14 cellular contexts compared by ENCODE assay signal in the genomic region with DNA sequence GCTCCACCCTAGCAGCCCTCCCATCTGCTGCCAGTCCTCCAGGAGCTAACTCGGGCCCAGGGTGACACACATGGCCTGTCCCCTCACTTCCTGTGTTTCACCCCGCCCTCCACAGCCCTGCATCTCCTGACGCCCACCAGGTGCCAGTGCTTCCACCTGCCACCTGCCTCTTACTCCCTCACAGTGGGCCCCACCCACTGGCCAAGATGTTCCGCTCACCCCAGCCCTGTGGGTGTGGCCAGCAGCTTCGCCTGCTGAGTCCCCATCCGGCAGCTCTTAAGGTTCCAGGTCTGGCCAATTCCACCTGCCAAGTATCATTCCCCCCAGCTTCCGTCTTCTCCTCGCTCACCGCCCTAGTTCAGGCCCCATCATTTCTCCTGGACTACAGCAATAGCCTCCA.
DNase-seq lines count a peak whose midpoint lies in the region; ATAC-seq, FAIRE-seq and TF ChIP-seq lines count a peak whose summit lies in the region.
"Had no signal": no experiment of that assay in that cellular context is flagged by ENCODE, and none has a peak within 500 bp of the region (broad histone marks: within the 10 kb centered on the region; RNA-seq: fewer than 3 reads in every experiment).

No MANE protein-coding gene starts in this region.

- peak; percentile 33 for DNase-seq in NCI-H2029 (lab: John Stamatoyannopoulos, UW)
- DNase-seq in NCI-H2029 treated with DMSO at 0.1 percent for 48 hours (lab: John Stamatoyannopoulos, UW), result no peak
- DNase-seq in NCI-H1436 treated with DMSO at 0.1 percent for 48 hours (lab: John Stamatoyannopoulos, UW), result peak; percentile 68
- peak; percentile 39 for DNase-seq in RPMI8226
- DNase-seq in mucosa of descending colon, result peak in 2 of 3 donors; percentile 6 to 29
- no peak for DNase-seq in GDM1 (lab: John Stamatoyannopoulos, UW)
- DNase-seq in RCC 7860 (ENCODE audit: low spot score), result no peak
- DNase-seq: CD4-positive, alpha-beta memory T cell; NCI-H1417 treated with DMSO at 0.1 percent for 48 hours; NCI-H82 had no signal

- no peaks in the 10 kb centered on the region for H3K36me3 ChIP-seq in mucosa of descending colon (ENCODE audit: low read depth)

- intact Hi-C loops in mucosa of descending colon (cut with DNase I, micrococcal nuclease), result no loop called here

- no peak for FAIRE-seq in RCC 7860 (lab: Jason Lieb, UNC)
- FAIRE-seq: GM12892, H54 had no signal

- no peak for TF ChIP-seq CTCF in mucosa of descending colon (IDR thresholded peaks at IDR 0.05)

- no peak overlapping the region for H3K4me3 ChIP-seq in mucosa of descending colon

- no peaks in the 10 kb centered on the region for H3K9me3 ChIP-seq in mucosa of descending colon

- H3K4me1 ChIP-seq in mucosa of descending colon (ENCODE audit: low read depth), result no peaks in the 10 kb centered on the region

- ATAC-seq in mucosa of descending colon (peak; percentile 65), SK-N-SH treated with all-trans-retinoic acid at 6 μM for 48 hours (no peak)
- ATAC-seq: Right ventricle myocardium inferior had no signal

TF ChIP-seq in SK-N-SH treated with all-trans-retinoic acid at 6 μM for 48 hours, 23 proteins besides CTCF, POLR2A, EP300 and RAD21:
- TF ChIP-seq, protein P1, sequence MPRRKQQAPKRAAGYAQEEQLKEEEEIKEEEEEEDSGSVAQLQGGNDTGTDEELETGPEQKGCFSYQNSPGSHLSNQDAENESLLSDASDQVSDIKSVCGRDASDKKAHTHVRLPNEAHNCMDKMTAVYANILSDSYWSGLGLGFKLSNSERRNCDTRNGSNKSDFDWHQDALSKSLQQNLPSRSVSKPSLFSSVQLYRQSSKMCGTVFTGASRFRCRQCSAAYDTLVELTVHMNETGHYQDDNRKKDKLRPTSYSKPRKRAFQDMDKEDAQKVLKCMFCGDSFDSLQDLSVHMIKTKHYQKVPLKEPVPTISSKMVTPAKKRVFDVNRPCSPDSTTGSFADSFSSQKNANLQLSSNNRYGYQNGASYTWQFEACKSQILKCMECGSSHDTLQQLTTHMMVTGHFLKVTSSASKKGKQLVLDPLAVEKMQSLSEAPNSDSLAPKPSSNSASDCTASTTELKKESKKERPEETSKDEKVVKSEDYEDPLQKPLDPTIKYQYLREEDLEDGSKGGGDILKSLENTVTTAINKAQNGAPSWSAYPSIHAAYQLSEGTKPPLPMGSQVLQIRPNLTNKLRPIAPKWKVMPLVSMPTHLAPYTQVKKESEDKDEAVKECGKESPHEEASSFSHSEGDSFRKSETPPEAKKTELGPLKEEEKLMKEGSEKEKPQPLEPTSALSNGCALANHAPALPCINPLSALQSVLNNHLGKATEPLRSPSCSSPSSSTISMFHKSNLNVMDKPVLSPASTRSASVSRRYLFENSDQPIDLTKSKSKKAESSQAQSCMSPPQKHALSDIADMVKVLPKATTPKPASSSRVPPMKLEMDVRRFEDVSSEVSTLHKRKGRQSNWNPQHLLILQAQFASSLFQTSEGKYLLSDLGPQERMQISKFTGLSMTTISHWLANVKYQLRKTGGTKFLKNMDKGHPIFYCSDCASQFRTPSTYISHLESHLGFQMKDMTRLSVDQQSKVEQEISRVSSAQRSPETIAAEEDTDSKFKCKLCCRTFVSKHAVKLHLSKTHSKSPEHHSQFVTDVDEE (CRISPR knock-in tag; IDR thresholded peaks at IDR 0.05), result no peak
- TF ChIP-seq RARB (CRISPR knock-in tag; IDR thresholded peaks at IDR 0.05) (no peak), ZNF565 (CRISPR knock-in tag; conservative IDR thresholded peaks at IDR 0.05; ENCODE audit: low read depth) (no peak), ZNF8 (CRISPR knock-in tag; IDR thresholded peaks at IDR 0.05) (no peak), ZFP30 (CRISPR knock-in tag; IDR thresholded peaks at IDR 0.05) (no peak), BACH2 (CRISPR knock-in tag; IDR thresholded peaks at IDR 0.05; ENCODE audit: borderline replicate concordance) (no peak), ISL1 (CRISPR knock-in tag; IDR thresholded peaks at IDR 0.05) (no peak), ZC3H10 (CRISPR knock-in tag; IDR thresholded peaks at IDR 0.05) (no peak), OSR1 (CRISPR knock-in tag; IDR thresholded peaks at IDR 0.05) (no peak), ZFP3 (CRISPR knock-in tag; IDR thresholded peaks at IDR 0.05) (no peak), SNAI2 (CRISPR knock-in tag; IDR thresholded peaks at IDR 0.05) (no peak), CSDC2 (CRISPR knock-in tag; IDR thresholded peaks at IDR 0.05) (no peak), TCF4 (CRISPR knock-in tag; IDR thresholded peaks at IDR 0.05; ENCODE audit: borderline replicate concordance) (no peak), PPARA (CRISPR knock-in tag; IDR thresholded peaks at IDR 0.05; ENCODE audit: borderline replicate concordance) (no peak), TOX (CRISPR knock-in tag; IDR thresholded peaks at IDR 0.05; ENCODE audit: borderline replicate concordance) (no peak)

Comparison
In these comparisons a context has a peak if more than half of its experiments do, and no peak if none do; other contexts are left out.
1. DNase-seq: peak in NCI-H2029 (single experiment), NCI-H1436 treated with DMSO at 0.1 percent for 48 hours (single experiment), RPMI8226 (single experiment) and mucosa of descending colon (2 of 3); none in NCI-H2029 treated with DMSO at 0.1 percent for 48 hours (single experiment), GDM1 (single experiment) and RCC 7860 (single experiment).